Comparison of ENCODE assay signal across 23 cellular contexts in genomic region chr6:119431799-119432198, GRCh38.
"Had no signal": no experiment of that assay in that cellular context is flagged by ENCODE, and none has a peak within 500 bp of the region (broad histone marks: within the 10 kb centered on the region; RNA-seq: fewer than 3 reads in every experiment).

No MANE protein-coding gene starts in this region.

- DNase-seq: dermis blood vessel endothelial cell; dorsolateral prefrontal cortex; effector CD4-positive, alpha-beta T cell; effector memory CD4-positive, alpha-beta T cell; foreskin keratinocyte; heart left ventricle; hypothalamus; immature natural killer cell; left cardiac atrium; left lung; left ventricle myocardium superior; lower lobe of right lung; mesenchymal stem cell; midbrain; naive thymus-derived CD4-positive, alpha-beta T cell had no signal

- ATAC-seq: foreskin keratinocyte; gastroesophageal sphincter; heart left ventricle; left cardiac atrium; left lung; left ventricle myocardium superior; lower lobe of right lung; naive thymus-derived CD4-positive, alpha-beta T cell had no signal

- H2AFZ ChIP-seq: hepatocyte had no signal

- H3K27me3 ChIP-seq: dorsolateral prefrontal cortex, esophagus muscularis mucosa, foreskin keratinocyte, gastroesophageal sphincter, heart left ventricle, hepatocyte, left lung had no signal

- H3K79me2 ChIP-seq: hepatocyte had no signal

- H3K36me3 ChIP-seq: esophagus muscularis mucosa, gastroesophageal sphincter, heart left ventricle, left lung, lower lobe of right lung had no signal

- H3K27ac ChIP-seq: coronary artery, dorsolateral prefrontal cortex, esophagus muscularis mucosa, foreskin keratinocyte, gastroesophageal sphincter, heart left ventricle, hepatocyte, left lung, lower lobe of right lung had no signal

- H3K4me2 ChIP-seq: hepatocyte had no signal

- H3K4me3 ChIP-seq: coronary artery, dorsolateral prefrontal cortex, esophagus muscularis mucosa, gastroesophageal sphincter, heart left ventricle, hepatocyte, left lung, lower lobe of right lung had no signal

- H3K4me1 ChIP-seq: foreskin keratinocyte, gastroesophageal sphincter, heart left ventricle, left lung, lower lobe of right lung had no signal

- FAIRE-seq: colon, endothelial cell of umbilical vein, frontal cortex, keratinocyte had no signal

- H3K9me3 ChIP-seq: esophagus muscularis mucosa, gastroesophageal sphincter, heart left ventricle, left lung, lower lobe of right lung had no signal
